In genomic region chr11:69443138-69443967, GRCh38 we compare ENCODE assay signal across 8 cellular contexts. TPM values are rescaled to one million over a fixed set of nuclear protein-coding genes. Genes with fewer than 3 reads are reported as not detected.
DNase-seq lines count a peak whose midpoint lies in the region; ATAC-seq and TF ChIP-seq lines count a peak whose summit lies in the region.

No MANE protein-coding gene starts in this region.

- H3K9me3 ChIP-seq in colonic mucosa, result no peaks in the 10 kb centered on the region
- H3K9me3 ChIP-seq in left lung, result no peaks in the 10 kb centered on the region

- H3K4me3 ChIP-seq in colonic mucosa, result peak overlapping the region; percentile 20
- peak overlapping the region; percentile 4 to 20 for H3K4me3 ChIP-seq in left lung

- peak overlapping the region; percentile 53 to 73 for H3K9ac ChIP-seq in colonic mucosa (ENCODE audit: low read depth in 2 of 2, low read length in 2 of 2)

- H3K9me3 Mint-ChIP-seq in activated CD4-positive, alpha-beta T cell treated with anti-CD3 and anti-CD28 coated beads, Interleukin-2, amount 10 ng/mL, durations not matched to agents 24 days and 14 days, result no peaks in the 10 kb centered on the region

- peak; percentile 35 for TF ChIP-seq POLR2A in GM15510 (IDR thresholded peaks at IDR 0.05; ENCODE audit: borderline replicate concordance, extremely low read depth, insufficient read length)

- TF ChIP-seq CTCF in colonic mucosa (IDR thresholded peaks at IDR 0.05) (no peak), left lung (IDR thresholded peaks at IDR 0.05) (no peak)

- H3K27me3 Mint-ChIP-seq in activated CD4-positive, alpha-beta T cell treated with anti-CD3 and anti-CD28 coated beads, Interleukin-2, amount 10 ng/mL, durations not matched to agents 24 days and 14 days, result peaks cover 13% of the 10 kb centered on the region

- H3K36me3 Mint-ChIP-seq in activated CD4-positive, alpha-beta T cell treated with anti-CD3 and anti-CD28 coated beads, Interleukin-2, amount 10 ng/mL, durations not matched to agents 24 days and 14 days (ENCODE audit: low read depth), result no peaks in the 10 kb centered on the region

- intact Hi-C loops in activated CD4-positive, alpha-beta T cell treated with anti-CD3 and anti-CD28 coated beads, Interleukin-2, amount 10 ng/mL, durations not matched to agents 24 days and 14 days (cut with micrococcal nuclease), result loop anchor here (2.0 to 10.0 kb wide), 5 partner anchors 101 to 321 kb away; partner anchors contain the start of gene CCND1
- intact Hi-C loops in colonic mucosa (cut with DNase I) (loop anchor here (5.0 kb wide), 1 partner anchor 199 kb away; the partner anchor contains the start of gene CCND1), left lung (cut with DNase I) (loop anchor here in 1 of 2 donors (10.0 kb wide), 1 partner anchor 149 kb away; the partner anchor contains the start of gene MYEOV)

- H3K36me3 ChIP-seq in colonic mucosa (no peaks in the 10 kb centered on the region), left lung (no peaks in the 10 kb centered on the region)

- H3K4me1 ChIP-seq in colonic mucosa, result peaks cover 12% of the 10 kb centered on the region
- peaks cover 29 to 41% of the 10 kb centered on the region in 2 donors for H3K4me1 ChIP-seq in left lung

- peak overlapping the region; percentile 72 for H3K4me3 Mint-ChIP-seq in activated CD4-positive, alpha-beta T cell treated with anti-CD3 and anti-CD28 coated beads, Interleukin-2, amount 10 ng/mL, durations not matched to agents 24 days and 14 days

- ATAC-seq in HG02763 (IDR thresholded peaks at IDR 0.05; ENCODE audit: unreplicated experiment) (peak; percentile 82), left lung (peak; percentile 85)

- H3K27me3 ChIP-seq in colonic mucosa (no peaks in the 10 kb centered on the region), left lung (peaks cover 0 to 14% of the 10 kb centered on the region in 2 donors)

- peaks cover 11% of the 10 kb centered on the region for H3K4me1 Mint-ChIP-seq in activated CD4-positive, alpha-beta T cell treated with anti-CD3 and anti-CD28 coated beads, Interleukin-2, amount 10 ng/mL, durations not matched to agents 24 days and 14 days

- peak; percentile 91 for DNase-seq in NCI-H2227 treated with DMSO at 0.1 percent for 48 hours (lab: John Stamatoyannopoulos, UW)
- DNase-seq in activated CD4-positive, alpha-beta T cell treated with anti-CD3 and anti-CD28 coated beads, Interleukin-2, amount 10 ng/mL, durations not matched to agents 24 days and 14 days, result peak; percentile 92
- peak; percentile 94 for DNase-seq in colonic mucosa
- peak; percentile 92 to 94 for DNase-seq in left lung
- peak; percentile 59 to 70 for DNase-seq in stimulated activated CD4-positive, alpha-beta T cell treated with anti-CD3 and anti-CD28 coated beads, Interleukin-2, amount 100 ng/mL, for 48 hours
- DNase-seq in HuH-7.5 (ENCODE audit: low spot score), result no peak

- peak overlapping the region; percentile 60 for H3K27ac Mint-ChIP-seq in activated CD4-positive, alpha-beta T cell treated with anti-CD3 and anti-CD28 coated beads, Interleukin-2, amount 10 ng/mL, durations not matched to agents 24 days and 14 days

- peak overlapping the region; percentile 52 for H3K27ac ChIP-seq in colonic mucosa
- peak overlapping the region; percentile 78 to 79 for H3K27ac ChIP-seq in left lung

RNA-seq across cellular contexts. Expression of gene LINC01488, which starts 38.1 kb away (rescaled TPM):
- not detected in 2 replicates for total RNA-seq in activated CD4-positive, alpha-beta T cell treated with anti-CD3 and anti-CD28 coated beads, Interleukin-2, amount 10 ng/mL, durations not matched to agents 24 days and 14 days
- not detected for total RNA-seq in colonic mucosa
- total RNA-seq in left lung, result not detected
